Comparison of ENCODE assay signal across 17 cellular contexts in the genomic region with DNA sequence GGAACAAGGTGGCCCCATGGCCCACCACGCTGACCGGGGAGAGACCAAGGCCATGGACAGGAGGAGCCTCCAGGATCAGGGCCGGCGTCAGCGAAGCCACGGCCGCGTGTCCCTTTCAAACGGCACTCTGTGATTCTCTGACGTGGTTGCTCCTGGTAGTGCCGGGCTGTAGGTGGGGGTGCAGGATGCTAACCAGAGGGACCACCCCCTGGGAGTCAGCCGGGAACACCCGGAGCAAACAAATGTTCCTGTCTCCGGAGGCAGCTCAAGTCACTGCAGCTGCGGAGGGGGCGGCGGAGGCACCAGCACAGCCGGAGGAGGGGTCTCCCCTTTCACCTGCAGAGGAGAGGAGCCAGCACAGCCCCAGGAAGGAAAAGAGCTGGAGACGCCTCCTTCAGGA.
"Had no signal": no experiment of that assay in that cellular context is flagged by ENCODE, and none has a peak within 500 bp of the region (broad histone marks: within the 10 kb centered on the region; RNA-seq: fewer than 3 reads in every experiment).

No MANE protein-coding gene starts in this region.

- H3K9me3 ChIP-seq: esophagus muscularis mucosa, left ventricle myocardium inferior, ovary, psoas muscle, testis had no signal

- H3K4me3 Mint-ChIP-seq: activated CD4-positive, alpha-beta T cell treated with anti-CD3 and anti-CD28 coated beads for 36 hours; activated naive CD8-positive, alpha-beta T cell; activated T-helper 1 cell treated with anti-CD3 and anti-CD28 coated beads, Interleukin-12 subunit alpha, Interleukin-12 subunit beta, Interleukin-2, Interleukin-4 antibody, amounts not matched to agents 30 ng/mL and 10 ng/mL and 1 ng/mL, durations not matched to agents 14 hours and 24 hours and 36 hours; type B pancreatic cell had no signal

- H3K4me3 ChIP-seq: esophagus muscularis mucosa, heart right ventricle, left ventricle myocardium inferior, ovary, psoas muscle, skin epidermis, testis had no signal

- FAIRE-seq: bronchial epithelial cell, endothelial cell of umbilical vein had no signal

- H3K9me3 Mint-ChIP-seq: type B pancreatic cell had no signal

- H3K4me1 Mint-ChIP-seq: activated CD4-positive, alpha-beta T cell treated with anti-CD3 and anti-CD28 coated beads for 36 hours had no signal

- H3K27me3 ChIP-seq: ovary, testis had no signal

- DNase-seq: activated CD4-positive, alpha-beta T cell treated with anti-CD3 and anti-CD28 coated beads for 36 hours; activated CD4-positive, alpha-beta T cell treated with anti-CD3 and anti-CD28 coated beads, Interleukin-2, amount 50 U/mL, for 48 hours; activated gamma-delta T cell treated with Interleukin-2 at 50 U/mL for 16 hours; effector CD4-positive, alpha-beta T cell; heart right ventricle; left ventricle myocardium inferior; ovary; psoas muscle; right cardiac atrium; testis had no signal

- H3K36me3 Mint-ChIP-seq: activated naive CD8-positive, alpha-beta T cell; type B pancreatic cell had no signal

- H3K4me1 ChIP-seq: esophagus muscularis mucosa, heart right ventricle, left ventricle myocardium inferior, psoas muscle, testis had no signal

- H3K27ac Mint-ChIP-seq: activated CD4-positive, alpha-beta T cell treated with anti-CD3 and anti-CD28 coated beads for 36 hours; activated naive CD8-positive, alpha-beta T cell; activated T-helper 1 cell treated with anti-CD3 and anti-CD28 coated beads, Interleukin-12 subunit alpha, Interleukin-12 subunit beta, Interleukin-2, Interleukin-4 antibody, amounts not matched to agents 30 ng/mL and 10 ng/mL and 1 ng/mL, durations not matched to agents 14 hours and 24 hours and 36 hours; type B pancreatic cell had no signal

- ATAC-seq: activated CD4-positive, alpha-beta T cell treated with anti-CD3 and anti-CD28 coated beads for 36 hours; heart right ventricle; psoas muscle; right cardiac atrium had no signal

- H3K27me3 Mint-ChIP-seq: activated CD4-positive, alpha-beta T cell treated with anti-CD3 and anti-CD28 coated beads for 36 hours had no signal

- H3K27ac ChIP-seq: esophagus muscularis mucosa, heart right ventricle, left ventricle myocardium inferior, ovary, psoas muscle, skin epidermis, testis had no signal

- H3K36me3 ChIP-seq: esophagus muscularis mucosa, heart right ventricle, left ventricle myocardium inferior, ovary had no signal
